In the genomic region with DNA sequence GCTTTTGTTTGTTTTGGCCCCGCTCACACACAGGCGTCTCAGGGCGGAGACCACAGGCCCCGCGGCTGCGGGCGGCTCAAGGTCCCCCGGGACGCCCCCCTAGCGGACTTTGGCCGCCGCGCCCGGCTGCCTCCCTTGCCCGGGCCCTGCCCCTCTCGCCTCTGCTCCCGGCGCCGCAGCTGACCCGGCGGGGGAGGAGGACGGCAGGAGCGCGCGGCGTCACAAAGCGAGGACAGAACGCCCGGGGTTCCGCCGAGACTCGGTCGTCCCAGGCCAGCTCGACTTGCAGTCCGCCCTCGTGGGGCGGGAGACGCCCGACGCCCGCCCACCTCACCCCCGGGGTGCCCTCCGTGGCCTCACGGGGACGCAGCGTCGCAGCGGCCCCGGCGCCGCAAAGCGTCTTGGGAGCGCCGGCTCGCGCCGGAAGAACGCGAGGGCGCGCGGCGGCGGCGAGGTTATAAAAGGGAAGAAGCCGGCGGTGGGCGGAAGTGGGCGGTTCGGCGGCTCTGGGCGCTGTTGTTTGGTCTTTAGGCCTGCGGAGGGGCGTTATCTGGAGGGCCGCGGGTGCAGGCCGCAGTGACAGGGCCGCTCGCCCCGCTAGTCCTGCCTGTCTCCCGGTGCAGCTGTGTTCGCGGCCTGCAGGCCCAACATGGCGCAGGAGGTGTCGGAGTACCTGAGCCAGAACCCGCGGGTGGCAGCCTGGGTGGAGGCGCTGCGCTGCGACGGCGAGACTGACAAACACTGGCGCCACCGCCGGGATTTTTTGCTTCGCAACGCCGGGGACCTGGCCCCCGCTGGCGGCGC, we compare ENCODE assay signal across 7 cellular contexts.
DNase-seq lines count a peak whose midpoint lies in the region; ATAC-seq and TF ChIP-seq lines count a peak whose summit lies in the region.

A gene with protein sequence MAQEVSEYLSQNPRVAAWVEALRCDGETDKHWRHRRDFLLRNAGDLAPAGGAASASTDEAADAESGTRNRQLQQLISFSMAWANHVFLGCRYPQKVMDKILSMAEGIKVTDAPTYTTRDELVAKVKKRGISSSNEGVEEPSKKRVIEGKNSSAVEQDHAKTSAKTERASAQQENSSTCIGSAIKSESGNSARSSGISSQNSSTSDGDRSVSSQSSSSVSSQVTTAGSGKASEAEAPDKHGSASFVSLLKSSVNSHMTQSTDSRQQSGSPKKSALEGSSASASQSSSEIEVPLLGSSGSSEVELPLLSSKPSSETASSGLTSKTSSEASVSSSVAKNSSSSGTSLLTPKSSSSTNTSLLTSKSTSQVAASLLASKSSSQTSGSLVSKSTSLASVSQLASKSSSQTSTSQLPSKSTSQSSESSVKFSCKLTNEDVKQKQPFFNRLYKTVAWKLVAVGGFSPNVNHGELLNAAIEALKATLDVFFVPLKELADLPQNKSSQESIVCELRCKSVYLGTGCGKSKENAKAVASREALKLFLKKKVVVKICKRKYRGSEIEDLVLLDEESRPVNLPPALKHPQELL (plus strand): TSS at position 488 of the 804 bp plus-strand sequence. CDS start 162 bp downstream, at position 650.

- TF ChIP-seq CTCF in astrocyte of the cerebellum (IDR thresholded peaks at IDR 0.05; ENCODE audit: low read depth, low read length, missing control alignments) = no peak

- ATAC-seq in GM18517 (IDR thresholded peaks at IDR 0.05; ENCODE audit: unreplicated experiment) = peak; percentile 82
- peak; percentile 90 for ATAC-seq in HG03039 (IDR thresholded peaks at IDR 0.05; ENCODE audit: unreplicated experiment)

- peak within 1 kb of the TSS; percentile 96 for H3K4me3 ChIP-seq in astrocyte of the cerebellum (ENCODE audit: low read depth, low read length)

- DNase-seq in NCI-H2081 (lab: John Stamatoyannopoulos, UW) = peak; percentile 90 to 92
- DNase-seq in T-helper 9 cell = peak; percentile 91
- DNase-seq in astrocyte of the cerebellum (ENCODE audit: low read depth) = peak; percentile 75
- DNase-seq in hepatic stellate cell (ENCODE audit: low spot score) = peak; percentile 89
- DNase-seq in retina = peak; percentile 99

- in situ Hi-C loops in astrocyte of the cerebellum (cut with HindIII; ENCODE audit: low sequenced_read_pairs) = no loop called here

Comparison
In these comparisons a context has a peak if more than half of its experiments do, and no peak if none do; other contexts are left out.
1. Peak in every context shown above with its lines: DNase-seq, ATAC-seq and H3K4me3 ChIP-seq.